ENCODE assay signal across 8 cellular contexts in the genomic region with DNA sequence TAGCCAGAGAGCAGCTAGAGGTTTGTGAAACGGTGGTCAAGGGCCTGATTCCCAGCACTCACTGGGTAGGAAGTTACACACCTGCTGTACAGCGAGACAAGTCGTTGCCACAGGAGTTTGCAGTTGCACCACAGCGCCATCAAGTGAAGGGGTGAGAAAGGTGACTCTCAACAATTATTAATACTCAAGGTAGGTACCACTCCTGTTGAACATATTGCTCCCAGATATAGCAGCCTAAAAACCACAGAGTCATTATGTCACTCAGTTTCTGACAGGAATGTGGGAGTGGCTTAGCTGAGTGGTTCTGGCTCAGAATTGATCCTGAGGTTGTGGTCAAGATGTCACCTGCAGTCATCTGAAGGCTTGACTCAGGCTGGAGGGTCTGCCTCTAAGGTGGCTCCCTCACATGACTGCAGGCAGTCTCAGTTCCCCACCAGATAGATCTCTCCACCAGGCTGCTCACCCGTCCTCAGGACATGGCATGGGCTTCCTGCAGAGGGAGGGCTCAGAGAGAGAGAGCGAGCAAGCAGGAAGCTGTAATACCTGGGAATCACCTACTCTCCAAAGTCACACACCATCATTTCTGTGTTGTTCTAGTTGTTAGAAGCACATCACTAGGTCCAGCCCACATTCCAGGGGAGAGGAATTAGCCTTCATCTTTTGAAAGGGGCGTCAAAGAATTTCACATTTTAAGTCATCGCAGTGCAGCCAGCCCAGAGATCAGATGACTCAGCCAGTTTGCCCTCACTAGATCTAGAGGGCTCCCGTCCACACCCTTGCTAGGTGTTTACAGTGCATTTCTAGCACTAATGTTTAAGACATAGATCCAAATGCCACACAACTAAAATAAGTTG. TPM values are rescaled to one million over a fixed set of nuclear protein-coding genes. Genes with fewer than 3 reads are reported as not detected.
DNase-seq lines count a peak whose midpoint lies in the region; ATAC-seq and TF ChIP-seq lines count a peak whose summit lies in the region.

No MANE protein-coding gene starts in this region.

- CTCF ChIA-PET in HEK293 (lab: Yijun Ruan, JAX): interaction anchor here (0.6 to 1.3 kb wide), 6 partner anchors 19 to 687 kb away, joined by 3 read pairs; no protein-coding TSS in a partner anchor

- POLR2A ChIA-PET in HEK293 (lab: Yijun Ruan, JAX): interaction anchor here (1.9 kb wide), 1 partner anchor 17 kb away, joined by 7 read pairs; a partner anchor contains a TSS

- intact Hi-C loops in sciatic nerve (cut with DNase I): no loop called here

- ATAC-seq in sciatic nerve: no peak

- no peak overlapping the region for H3K27ac ChIP-seq in HEK293 (ENCODE audit: extremely low read depth, low read depth, low read length)

- no peaks in the 10 kb centered on the region for H3K36me3 ChIP-seq in HEK293 (ENCODE audit: control insufficient read depth in 2 of 2, insufficient read depth in 1 of 2, low read length in 2 of 2)

- no peak overlapping the region for H3K4me3 ChIP-seq in HEK293 (ENCODE audit: low read depth, low read length)
- no peak overlapping the region for H3K4me3 ChIP-seq in choroid plexus epithelial cell (ENCODE audit: low read depth, low read length)

- H3K9me3 ChIP-seq in HEK293 (ENCODE audit: control insufficient read depth, insufficient read depth, low read depth, low read length): no peaks in the 10 kb centered on the region

- TF ChIP-seq CTCF in HEK293 (tag by site-specific recombination; IDR thresholded peaks at IDR 0.05) (no peak), choroid plexus epithelial cell (conservative IDR thresholded peaks at IDR 0.05; ENCODE audit: low read depth, low read length) (peak; percentile 32)

- no peaks in the 10 kb centered on the region; the same call in 1 of the 2 replicates for H3K4me1 ChIP-seq in HEK293 (ENCODE audit: control insufficient read depth, insufficient read depth, low read length)

- DNase-seq in EH (ENCODE audit: low read depth): peak; percentile 59
- DNase-seq in RPMI8226: peak; percentile 69
- DNase-seq in choroid plexus epithelial cell (ENCODE audit: low read depth): peak; percentile 46
- DNase-seq in stimulated activated CD4-positive, alpha-beta T cell treated with anti-CD3 and anti-CD28 coated beads, Interleukin-2, amount 100 ng/mL, for 48 hours: peak; percentile 24 to 34
- DNase-seq in sciatic nerve (ENCODE audit: low spot score): no peak
- DNase-seq in mesenteric fat pad (ENCODE audit: low spot score): no peak
- DNase-seq in DMS153 treated with DMSO at 0.1 percent for 48 hours (lab: John Stamatoyannopoulos, UW; ENCODE audit: unreplicated experiment): no peak

TF ChIP-seq in HEK293, 187 proteins besides CTCF, POLR2A, EP300 and RAD21:
- TF ChIP-seq SCRT2 (tag by site-specific recombination; IDR thresholded peaks at IDR 0.05) (peak; percentile 35; the same call in 1 of the 2 replicates), REPIN1 (tag by site-specific recombination; IDR thresholded peaks at IDR 0.05; ENCODE audit: low read depth) (no peak)

RNA-seq across cellular contexts. Expression of a gene that starts 17.0 kb away (rescaled TPM):
- total RNA-seq in sciatic nerve (30.9 TPM), mesenteric fat pad (44.5 TPM)

RNA-seq across cellular contexts. Expression of a gene that starts 51.9 kb away (rescaled TPM):
- 18.1 TPM for total RNA-seq in sciatic nerve
- total RNA-seq in mesenteric fat pad: 215 TPM

Comparison
In these comparisons a context has a peak if more than half of its experiments do, and no peak if none do; other contexts are left out.
1. DNase-seq: peak in EH (single experiment), RPMI8226 (single experiment), choroid plexus epithelial cell (single experiment) and stimulated activated CD4-positive, alpha-beta T cell treated with anti-CD3 and anti-CD28 coated beads, Interleukin-2, amount 100 ng/mL, for 48 hours (2 of 2); none in sciatic nerve (single experiment), mesenteric fat pad (single experiment) and DMS153 treated with DMSO at 0.1 percent for 48 hours (single experiment).
2. RNA of a gene that starts 51.9 kb away (total RNA-seq): 215 TPM in mesenteric fat pad (single experiment); 18.1 TPM in sciatic nerve (single experiment); every median in the first group is over 10 times any median in the second.